Comparison of ENCODE assay signal across 8 cellular contexts in the genomic region with DNA sequence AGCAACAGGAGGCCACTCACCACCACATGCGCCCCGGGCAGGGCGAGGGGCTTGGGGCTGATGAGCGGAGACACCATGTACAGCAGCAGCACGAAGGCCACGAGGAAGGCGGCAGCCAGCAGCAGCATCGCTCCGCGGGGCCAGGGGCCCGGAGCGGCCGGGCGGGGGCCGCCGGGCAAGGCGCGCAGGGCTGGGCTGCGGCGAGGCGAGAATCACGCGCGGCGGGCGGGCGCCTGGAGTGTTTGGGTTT. TPM values are rescaled to one million over a fixed set of nuclear protein-coding genes. Genes with fewer than 3 reads are reported as not detected.
DNase-seq lines count a peak whose midpoint lies in the region; ATAC-seq and TF ChIP-seq lines count a peak whose summit lies in the region.

A gene with protein sequence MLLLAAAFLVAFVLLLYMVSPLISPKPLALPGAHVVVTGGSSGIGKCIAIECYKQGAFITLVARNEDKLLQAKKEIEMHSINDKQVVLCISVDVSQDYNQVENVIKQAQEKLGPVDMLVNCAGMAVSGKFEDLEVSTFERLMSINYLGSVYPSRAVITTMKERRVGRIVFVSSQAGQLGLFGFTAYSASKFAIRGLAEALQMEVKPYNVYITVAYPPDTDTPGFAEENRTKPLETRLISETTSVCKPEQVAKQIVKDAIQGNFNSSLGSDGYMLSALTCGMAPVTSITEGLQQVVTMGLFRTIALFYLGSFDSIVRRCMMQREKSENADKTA (minus strand): TSS at position 216 of the 250 bp plus-strand sequence. CDS start 88 bp downstream, at position 128.

- peak within 1 kb of the TSS; percentile 84 for H3K27ac Mint-ChIP-seq in endothelial cell (ENCODE audit: unreplicated experiment)
- H3K27ac Mint-ChIP-seq in naive thymus-derived CD8-positive, alpha-beta T cell: peak within 1 kb of the TSS; percentile 51 to 93 (median 89)

- no peaks in the 10 kb centered on the region for H3F3A ChIP-seq in OCI-LY1 (ENCODE audit: insufficient read depth, low read length)

- H4K20me1 ChIP-seq in BLaER1 treated with 17β-estradiol and CSF1 and Interleukin-3, amounts not matched to agents 10 nM and 100 nM: peaks cover 8 to 33% (median 23%) of the 10 kb centered on the region in 11 experiments; a peak in 14 of 22 replicates
- H4K20me1 ChIP-seq in OCI-LY1 (ENCODE audit: insufficient read depth, low read length): no peaks in the 10 kb centered on the region

- H3K9me3 ChIP-seq in BLaER1 treated with 17β-estradiol and CSF1 and Interleukin-3, amounts not matched to agents 10 nM and 100 nM (replicated peaks in 1 of 11): peaks cover 4 to 13% (median 10%) of the 10 kb centered on the region in 11 experiments; a peak in 18 of 22 replicates
- 0 out of 2 replicates have a peak, but pooled peaks cover 3% of the 10 kb centered on the region for H3K9me3 ChIP-seq in OCI-LY1 (ENCODE audit: low read length)

- H3K4me1 ChIP-seq in BLaER1 treated with 17β-estradiol and CSF1 and Interleukin-3, amounts not matched to agents 10 nM and 100 nM: peaks cover 25 to 35% (median 32%) of the 10 kb centered on the region in 10 experiments
- H3K4me1 ChIP-seq in OCI-LY1 (ENCODE audit: insufficient read depth, low read length, severe bottlenecking): peaks cover 18% of the 10 kb centered on the region

- H3K27me3 Mint-ChIP-seq in endothelial cell (ENCODE audit: unreplicated experiment): peaks cover 7% of the 10 kb centered on the region
- no peaks in the 10 kb centered on the region for H3K27me3 Mint-ChIP-seq in naive thymus-derived CD8-positive, alpha-beta T cell

- no peaks in the 10 kb centered on the region for H3K9me2 ChIP-seq in OCI-LY1 (ENCODE audit: low read depth, low read length)

- peak within 1 kb of the TSS; percentile 93 for H3K4me3 Mint-ChIP-seq in endothelial cell (ENCODE audit: unreplicated experiment)
- H3K4me3 Mint-ChIP-seq in naive thymus-derived CD8-positive, alpha-beta T cell: peak within 1 kb of the TSS; percentile 85 to 98 (median 94)

- peaks cover 6 to 16% (median 9%) of the 10 kb centered on the region in 11 experiments for H3K36me3 ChIP-seq in BLaER1 treated with 17β-estradiol and CSF1 and Interleukin-3, amounts not matched to agents 10 nM and 100 nM
- peaks cover 7% of the 10 kb centered on the region; the same call in 1 of the 2 replicates for H3K36me3 ChIP-seq in OCI-LY1 (ENCODE audit: insufficient read depth, low read length)

- H3K4me1 Mint-ChIP-seq in endothelial cell (ENCODE audit: unreplicated experiment): peaks cover 20% of the 10 kb centered on the region
- peaks cover 16 to 44% (median 41%) of the 10 kb centered on the region in 4 donors for H3K4me1 Mint-ChIP-seq in naive thymus-derived CD8-positive, alpha-beta T cell

- peak within 1 kb of the TSS; percentile 84 to 98 (median 96) for H3K4me2 ChIP-seq in BLaER1 treated with 17β-estradiol and CSF1 and Interleukin-3, amounts not matched to agents 10 nM and 100 nM
- peak within 1 kb of the TSS; percentile 69 for H3K4me2 ChIP-seq in OCI-LY1 (ENCODE audit: low read length)

- no peaks in the 10 kb centered on the region for H3K79me2 ChIP-seq in OCI-LY1 (ENCODE audit: insufficient read depth, low read length)

- no peak for TF ChIP-seq CTCF in OCI-LY1 (IDR thresholded peaks at IDR 0.05; ENCODE audit: low read length)
- TF ChIP-seq CTCF in endothelial cell (IDR thresholded peaks at IDR 0.05; ENCODE audit: unreplicated experiment): no peak

- POLR2A ChIA-PET in naive thymus-derived CD8-positive, alpha-beta T cell (lab: Charles Lee): interaction anchor here (1.0 to 2.3 kb wide), 4 partner anchors 23 to 55 kb away, joined by 4 to 11 read pairs (median 8); partner anchors contain the start of genes BCL2 and VPS4B

- H3K27me3 ChIP-seq in BLaER1 treated with 17β-estradiol and CSF1 and Interleukin-3, amounts not matched to agents 10 nM and 100 nM: no peaks in the 10 kb centered on the region; a peak in 1 of 22 replicates
- H3K27me3 ChIP-seq in OCI-LY1 (ENCODE audit: insufficient read depth, low read length): no peaks in the 10 kb centered on the region

- peak within 1 kb of the TSS; percentile 39 for H2AFZ ChIP-seq in OCI-LY1 (ENCODE audit: low read length)

- H3K9ac ChIP-seq in BLaER1 treated with 17β-estradiol and CSF1 and Interleukin-3, amounts not matched to agents 10 nM and 100 nM: peak within 1 kb of the TSS; percentile 86 to 95 (median 91)
- peak within 1 kb of the TSS; percentile 76 for H3K9ac ChIP-seq in OCI-LY1 (ENCODE audit: low read length)

- peak within 1 kb of the TSS; percentile 84 to 99 (median 96) for H3K4me3 ChIP-seq in BLaER1 treated with 17β-estradiol and CSF1 and Interleukin-3, amounts not matched to agents 10 nM and 100 nM
- H3K4me3 ChIP-seq in OCI-LY1 (ENCODE audit: low read depth, low read length, poor library complexity, severe bottlenecking): peak within 1 kb of the TSS; percentile 99

- no peak for DNase-seq in endothelial cell (ENCODE audit: low spot score)
- no peak for DNase-seq in naive thymus-derived CD8-positive, alpha-beta T cell
- no peak for DNase-seq in NCI-H446 treated with DMSO at 0.1 percent for 48 hours (lab: John Stamatoyannopoulos, UW)
- no peak for DNase-seq in inferior parietal cortex (ENCODE audit: extremely low spot score)

- H3K9me3 Mint-ChIP-seq in endothelial cell (ENCODE audit: unreplicated experiment): no peaks in the 10 kb centered on the region
- H3K9me3 Mint-ChIP-seq in naive thymus-derived CD8-positive, alpha-beta T cell: peaks cover 0 to 14% (median 0%) of the 10 kb centered on the region in 9 donors

- peaks cover 8% of the 10 kb centered on the region for H3K36me3 Mint-ChIP-seq in endothelial cell (ENCODE audit: low read depth, unreplicated experiment)
- peaks cover 0 to 12% (median 6%) of the 10 kb centered on the region in 3 donors for H3K36me3 Mint-ChIP-seq in naive thymus-derived CD8-positive, alpha-beta T cell

- ATAC-seq in naive thymus-derived CD8-positive, alpha-beta T cell: no peak
- ATAC-seq in HG03520 (IDR thresholded peaks at IDR 0.05; ENCODE audit: unreplicated experiment): no peak
- no peak for ATAC-seq in GM21360 (IDR thresholded peaks at IDR 0.05; ENCODE audit: unreplicated experiment)

- H3K27ac ChIP-seq in BLaER1 treated with 17β-estradiol and CSF1 and Interleukin-3, amounts not matched to agents 10 nM and 100 nM: peak within 1 kb of the TSS; percentile 85 to 94 (median 90)
- no peak within 1 kb of the TSS for H3K27ac ChIP-seq in OCI-LY1 (ENCODE audit: low read depth, low read length, poor library complexity, severe bottlenecking)

RNA-seq across cellular contexts. Expression of the gene that starts here (rescaled TPM):
- 23.9 TPM for total RNA-seq in endothelial cell (ENCODE audit: unreplicated experiment)
- 10 to 100 TPM; 49.1 to 50.6 TPM for total RNA-seq in naive thymus-derived CD8-positive, alpha-beta T cell
- 10 to 100 TPM; 55.9 to 66.9 (median 65.4) TPM for polyA plus RNA-seq in naive thymus-derived CD8-positive, alpha-beta T cell
